Comparison of ENCODE assay signal across 1 cellular context in the genomic region with DNA sequence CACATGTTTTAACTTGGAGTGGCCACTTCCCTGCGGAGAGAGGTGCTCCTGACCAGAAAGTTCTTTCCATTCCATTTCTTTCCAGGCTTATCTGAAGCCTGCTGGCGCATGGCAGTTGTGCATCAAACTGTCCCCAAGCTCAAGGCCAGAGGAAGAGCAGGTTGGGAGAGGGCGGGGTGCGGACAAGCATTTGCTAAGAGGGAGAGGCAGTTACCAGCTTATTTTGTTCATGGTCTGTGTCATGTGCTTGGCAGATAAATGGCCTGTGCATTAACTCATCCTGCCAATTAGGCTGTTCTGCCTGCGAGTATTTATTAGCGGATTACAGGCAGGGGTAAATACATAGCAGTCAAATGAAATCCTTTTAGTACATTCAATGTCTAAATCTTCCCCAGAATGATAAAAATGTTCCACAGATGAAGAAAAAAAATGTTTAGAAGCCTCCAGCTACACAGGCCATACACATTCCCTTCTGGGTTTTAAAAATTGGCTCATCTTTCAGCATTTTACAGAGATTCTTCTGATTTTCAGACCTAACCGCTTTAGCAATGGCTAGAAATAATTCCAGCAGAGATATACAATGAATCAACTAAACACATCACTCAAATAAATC.
A peak's percentile ranks its signal among the peaks of the same experiment; 100 is the strongest.
TF ChIP-seq lines count a peak whose summit lies in the region.

No MANE protein-coding gene starts in this region.

TF ChIP-seq in SK-N-SH, 30 proteins besides CTCF, POLR2A, EP300 and RAD21:
- TF ChIP-seq TEAD4 (IDR thresholded peaks at IDR 0.05; ENCODE audit: borderline replicate concordance, insufficient read depth) (no peak), RFX5 (IDR thresholded peaks at IDR 0.05; ENCODE audit: low read length) (no peak), SMC3 (IDR thresholded peaks at IDR 0.05; ENCODE audit: low read depth, low read length) (no peak), RCOR1 (IDR thresholded peaks at IDR 0.05; ENCODE audit: low read length) (peak; percentile 85), FOXM1 (IDR thresholded peaks at IDR 0.05; ENCODE audit: low read depth) (no peak), SIN3A (IDR thresholded peaks at IDR 0.05; ENCODE audit: borderline replicate concordance, low read depth, low read length) (no peak), FOXJ3 (CRISPR knock-in tag; IDR thresholded peaks at IDR 0.05) (peak; percentile 87; the same call in 1 of the 2 replicates), CHD2 (IDR thresholded peaks at IDR 0.05; ENCODE audit: low read length, partially characterized antibody) (peak; percentile 59), GATA2 (CRISPR knock-in tag; IDR thresholded peaks at IDR 0.05) (peak; percentile 69), NRF1 (IDR thresholded peaks at IDR 0.05; ENCODE audit: low read depth, low read length) (peak; percentile 40; the same call in 1 of the 2 replicates)
